In the genomic region with DNA sequence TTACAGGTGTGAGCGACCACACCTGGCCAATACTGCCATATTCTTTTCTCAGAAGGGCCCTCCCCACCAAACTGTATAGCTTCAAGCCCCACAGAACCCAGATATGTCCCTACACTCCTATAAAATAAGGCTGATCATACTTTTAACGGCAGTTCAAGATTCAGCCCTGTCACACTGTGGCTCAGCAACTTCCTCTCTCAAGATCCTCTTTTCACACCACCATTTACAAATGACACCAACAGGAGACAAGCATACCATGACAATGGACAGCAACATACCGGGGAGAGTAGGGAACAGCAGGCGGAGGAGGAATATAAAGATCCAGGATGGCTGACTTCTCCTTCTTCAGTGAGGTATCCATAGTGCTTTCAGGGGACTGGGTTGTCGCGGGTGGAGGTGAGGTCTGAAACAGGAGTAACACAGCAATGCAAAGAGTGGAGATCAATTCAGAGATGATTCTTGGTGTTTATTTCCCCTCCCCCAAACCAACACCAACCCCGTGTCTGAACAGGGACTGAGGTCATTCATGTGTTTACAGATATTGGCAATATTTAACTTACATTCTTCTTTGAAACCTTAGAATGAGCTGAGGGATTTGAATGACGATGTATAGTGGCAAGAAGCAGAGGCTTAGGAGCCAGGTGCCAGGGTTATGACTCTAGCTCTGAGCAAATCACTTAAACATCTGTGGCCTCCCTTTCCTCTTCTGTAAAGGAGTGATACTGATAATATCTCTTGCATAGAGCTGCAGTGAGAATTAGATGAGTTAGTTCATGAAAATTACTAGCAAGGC, we compare ENCODE assay signal across 10 cellular contexts. TPM values are rescaled to one million over a fixed set of nuclear protein-coding genes. Genes with fewer than 3 reads are reported as not detected.
DNase-seq lines count a peak whose midpoint lies in the region; ATAC-seq and TF ChIP-seq lines count a peak whose summit lies in the region.
"Had no signal": no experiment of that assay in that cellular context is flagged by ENCODE, and none has a peak within 500 bp of the region (broad histone marks: within the 10 kb centered on the region; RNA-seq: fewer than 3 reads in every experiment).

No MANE protein-coding gene starts in this region.

- peaks cover 37% of the 10 kb centered on the region for H3K4me1 ChIP-seq in GM23248 (ENCODE audit: insufficient read depth)
- peaks cover 16% of the 10 kb centered on the region for H3K4me1 ChIP-seq in Loucy (ENCODE audit: insufficient read depth, low read length, poor library complexity, severe bottlenecking)

- no peak for ATAC-seq in GM18867 (IDR thresholded peaks at IDR 0.05; ENCODE audit: unreplicated experiment)

- H4K20me1 ChIP-seq in GM23248 (ENCODE audit: insufficient read depth) = no peaks in the 10 kb centered on the region
- H4K20me1 ChIP-seq in Loucy (ENCODE audit: insufficient read depth, low read length, poor library complexity, severe bottlenecking) = no peaks in the 10 kb centered on the region

- H3K9me2 ChIP-seq in GM23248 (ENCODE audit: insufficient read depth) (no peaks in the 10 kb centered on the region), Loucy (replicated peaks; ENCODE audit: low read depth, low read length) (no peaks in the 10 kb centered on the region)

- TF ChIP-seq CTCF in AG10803 (conservative IDR thresholded peaks at IDR 0.05; ENCODE audit: low read length) (no peak), Loucy (conservative IDR thresholded peaks at IDR 0.05; ENCODE audit: low read length) (no peak)

- H2AFZ ChIP-seq in GM23248 = no peak overlapping the region
- peak overlapping the region; percentile 19; the same call in 1 of the 2 replicates for H2AFZ ChIP-seq in Loucy (ENCODE audit: low read length)

- peaks cover 22% of the 10 kb centered on the region for H3F3A ChIP-seq in GM23248 (ENCODE audit: insufficient read depth)
- H3F3A ChIP-seq in Loucy (ENCODE audit: low read depth) = no peaks in the 10 kb centered on the region

- H3K9me3 ChIP-seq in GM23248 (ENCODE audit: low read depth) (no peaks in the 10 kb centered on the region), Loucy (ENCODE audit: insufficient read depth, low read depth, low read length) (no peaks in the 10 kb centered on the region)
- H3K9me3 ChIP-seq: right atrium auricular region had no signal

- no peaks in the 10 kb centered on the region for H3K79me2 ChIP-seq in GM23248 (ENCODE audit: insufficient read depth)
- H3K79me2 ChIP-seq in Loucy (ENCODE audit: insufficient read depth, low read length) = no peaks in the 10 kb centered on the region

- in situ Hi-C loops in GM23248 (cut with MboI) = no loop called here

- no peak overlapping the region for H3K9ac ChIP-seq in GM23248
- H3K9ac ChIP-seq in Loucy (ENCODE audit: low read depth, low read length, poor library complexity, severe bottlenecking) = no peak overlapping the region

- H3K36me3 ChIP-seq in GM23248 (ENCODE audit: low read depth) (no peaks in the 10 kb centered on the region), Loucy (ENCODE audit: insufficient read depth, low read length) (no peaks in the 10 kb centered on the region)

- H3K4me3 ChIP-seq in AG10803 (ENCODE audit: low read length) (no peak overlapping the region), GM23248 (no peak overlapping the region), Loucy (ENCODE audit: low read length, poor library complexity, severe bottlenecking) (peak overlapping the region; percentile 28)
- H3K4me3 ChIP-seq: right atrium auricular region had no signal

- H3K4me2 ChIP-seq in GM23248 (ENCODE audit: unreplicated experiment) = peak overlapping the region; percentile 18
- peak overlapping the region; percentile 56 for H3K4me2 ChIP-seq in Loucy (ENCODE audit: low read depth, low read length, poor library complexity, severe bottlenecking)

- no peaks in the 10 kb centered on the region for H3K27me3 ChIP-seq in GM23248 (replicated peaks; ENCODE audit: insufficient read depth)
- no peaks in the 10 kb centered on the region for H3K27me3 ChIP-seq in Loucy (ENCODE audit: insufficient read depth, low read length, poor library complexity, severe bottlenecking)
- H3K27me3 ChIP-seq: right atrium auricular region had no signal

- WGBS in GM23248 (ENCODE audit: low coverage in 1 of 2, low lambda C conversion rate in 2 of 2, missing lambda C conversion rate in 2 of 2), 2 experiments = 81 to 84% methylated on average over 8 of the region's 8 CpGs

- no peak overlapping the region for H3K27ac ChIP-seq in GM23248
- peak overlapping the region; percentile 1 for H3K27ac ChIP-seq in epithelial cell of prostate
- H3K27ac ChIP-seq: right atrium auricular region had no signal

- peak; percentile 53 for DNase-seq in AG10803 (ENCODE audit: low read depth)
- DNase-seq in GM23248 = peak; percentile 67
- peak; percentile 46 for DNase-seq in epithelial cell of prostate (ENCODE audit: low read depth, low spot score)
- no peak for DNase-seq in NCI-H82 treated with DMSO at 0.1 percent for 48 hours (lab: John Stamatoyannopoulos, UW; ENCODE audit: unreplicated experiment)
- no peak for DNase-seq in stimulated activated CD4-positive, alpha-beta T cell treated with anti-CD3 and anti-CD28 coated beads, Interleukin-12 subunit alpha, Interleukin-12 subunit beta, amount 100 ng/mL, for 4 hours
- DNase-seq in retina = no peak
- DNase-seq: NCI-H2227 treated with DMSO at 0.1 percent for 48 hours had no signal

RNA-seq across cellular contexts. Expression of a gene that starts 57.6 kb away (rescaled TPM):
- not detected in 2 replicates for total RNA-seq in GM23248 (2014; rRNA removed; shearing (Covaris generic))
- polyA plus RNA-seq in GM23248 (2016; fragmentation: Nextera tagmentation; extraction: Ambion mirVana) = not detected in 2 replicates

Comparison
In these comparisons a context has a peak if more than half of its experiments do, and no peak if none do; other contexts are left out.
1. DNase-seq: peak in AG10803 (single experiment), GM23248 (single experiment) and epithelial cell of prostate (single experiment); none in NCI-H82 treated with DMSO at 0.1 percent for 48 hours (single experiment), stimulated activated CD4-positive, alpha-beta T cell treated with anti-CD3 and anti-CD28 coated beads, Interleukin-12 subunit alpha, Interleukin-12 subunit beta, amount 100 ng/mL, for 4 hours (single experiment) and retina (single experiment).